Comparison of ENCODE assay signal across 10 cellular contexts in the genomic region with DNA sequence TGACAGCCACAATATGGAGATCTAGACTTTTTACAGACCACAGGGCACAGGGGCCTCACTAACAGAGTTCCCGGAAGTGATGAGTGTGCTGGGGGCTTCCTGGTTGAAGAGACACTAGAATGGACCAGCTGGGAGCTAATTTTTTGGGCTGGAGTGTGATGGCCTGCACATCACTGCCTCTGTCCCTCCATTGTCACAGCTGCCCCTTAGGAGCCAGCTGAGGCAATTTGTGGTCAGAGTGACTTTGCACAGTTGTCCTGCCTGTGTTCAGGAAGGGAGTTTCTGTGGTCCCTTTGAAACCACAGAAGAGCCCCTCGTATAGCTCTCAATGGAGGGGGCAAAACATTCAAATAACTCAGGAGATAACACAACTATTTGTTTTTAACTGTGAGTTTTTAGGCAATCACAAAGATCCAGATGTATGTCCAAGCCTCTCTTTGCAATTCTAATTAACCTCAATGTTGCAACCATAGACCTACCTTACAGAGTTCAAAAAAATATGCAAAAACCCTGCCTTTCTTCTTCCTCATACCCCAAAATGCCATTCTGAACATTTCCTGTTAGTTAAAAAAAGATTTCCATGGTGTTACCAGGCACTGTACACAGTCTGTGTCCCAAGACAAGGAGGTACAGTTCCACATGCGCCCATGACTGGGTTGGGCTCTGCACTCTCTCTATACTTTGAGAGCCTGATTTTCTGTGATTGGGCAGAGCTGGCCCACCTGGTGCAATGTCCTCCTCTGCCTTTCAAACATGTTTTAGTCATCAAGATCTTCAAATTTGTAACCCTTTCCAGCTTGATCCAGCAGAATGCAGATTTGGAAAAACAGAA. TPM values are rescaled to one million over a fixed set of nuclear protein-coding genes. Genes with fewer than 3 reads are reported as not detected.
DNase-seq lines count a peak whose midpoint lies in the region; ATAC-seq and TF ChIP-seq lines count a peak whose summit lies in the region.
"Had no signal": no experiment of that assay in that cellular context is flagged by ENCODE, and none has a peak within 500 bp of the region (broad histone marks: within the 10 kb centered on the region; RNA-seq: fewer than 3 reads in every experiment).

No MANE protein-coding gene starts in this region.

- H3K27ac Mint-ChIP-seq in CD14-positive monocyte: peak overlapping the region; percentile 91 to 99 (median 97)

- peak; percentile 18 for ATAC-seq in mucosa of descending colon
- ATAC-seq in GM19463 (IDR thresholded peaks at IDR 0.05; ENCODE audit: unreplicated experiment): no peak

- intact Hi-C loops in CD14-positive monocyte (cut with micrococcal nuclease): loop anchor here (2.0 to 10.0 kb wide), 6 partner anchors 25 to 120 kb away; partner anchors contain the start of gene USPL1 (in 1 of the 2)
- intact Hi-C loops in mucosa of descending colon (cut with DNase I, micrococcal nuclease): no loop called here
- intact Hi-C loops in tibial artery (cut with DNase I; ENCODE audit: low total_unique reads): no loop called here

- no peak overlapping the region for H3K27ac ChIP-seq in tibial artery

- peaks cover 12 to 16% (median 12%) of the 10 kb centered on the region in 3 donors for H3K27me3 Mint-ChIP-seq in CD14-positive monocyte (ENCODE audit: low read depth in 3 of 3)

- H3K27me3 ChIP-seq in tibial artery: no peaks in the 10 kb centered on the region

- H3K36me3 ChIP-seq in mucosa of descending colon (ENCODE audit: low read depth) (no peaks in the 10 kb centered on the region), tibial artery (no peaks in the 10 kb centered on the region)

- peaks cover 0 to 3% (median 0%) of the 10 kb centered on the region in 7 donors for H3K9me3 Mint-ChIP-seq in CD14-positive monocyte

- H3K4me1 Mint-ChIP-seq in CD14-positive monocyte: peaks cover 86% of the 10 kb centered on the region

- peaks cover 20 to 36% of the 10 kb centered on the region in 2 donors for H3K36me3 Mint-ChIP-seq in CD14-positive monocyte

- peak overlapping the region; percentile 82 to 92 for H3K4me3 Mint-ChIP-seq in CD14-positive monocyte

- H3K4me3 ChIP-seq in Jurkat, Clone E6-1 (ENCODE audit: low read length): peak overlapping the region; percentile 5; the same call in 1 of the 2 replicates
- H3K4me3 ChIP-seq in mucosa of descending colon (no peak overlapping the region), tibial artery (peak overlapping the region in 1 of 2 donors; percentile 9)

- DNase-seq in CD14-positive monocyte (ENCODE audit: low spot score) (peak; percentile 90), UCSD-AML1 (lab: John Stamatoyannopoulos, UW; ENCODE audit: unreplicated experiment) (peak; percentile 48), mucosa of descending colon (no peak), tibial artery (no peak), HCEC 1CT (no peak), NCI-H1417 treated with DMSO at 0.1 percent for 48 hours (lab: John Stamatoyannopoulos, UW) (no peak)
- DNase-seq in Jurkat, Clone E6-1 (ENCODE audit: low read depth, low spot score): no peak
- DNase-seq: DMS153, NCI-H2029 treated with DMSO at 0.1 percent for 48 hours had no signal

- H3K9me3 ChIP-seq in mucosa of descending colon: no peaks in the 10 kb centered on the region
- no peaks in the 10 kb centered on the region for H3K9me3 ChIP-seq in tibial artery

- TF ChIP-seq CTCF in CD14-positive monocyte (IDR thresholded peaks at IDR 0.05) (no peak), mucosa of descending colon (IDR thresholded peaks at IDR 0.05) (no peak), tibial artery (IDR thresholded peaks at IDR 0.05) (no peak)

- no peaks in the 10 kb centered on the region for H3K4me1 ChIP-seq in mucosa of descending colon (ENCODE audit: low read depth)
- peaks cover 0 to under 1% (median 0%) of the 10 kb centered on the region in 4 donors for H3K4me1 ChIP-seq in tibial artery

RNA-seq across cellular contexts. Expression of gene ALOX5AP, which starts 2.4 kb away (rescaled TPM):
- polyA plus RNA-seq in CD14-positive monocyte: 100 to 1,000 TPM; 220 to 269 TPM
- polyA plus RNA-seq in Jurkat, Clone E6-1 (2012; ENCODE audit: insufficient read depth, insufficient read length): 149 TPM
- total RNA-seq in mucosa of descending colon: 10 to 100 TPM in 2 of 3 donors, 1 to 10 TPM in 1; 5.1 to 13.8 (median 11.8) TPM

Comparison
In these comparisons a context has a peak if more than half of its experiments do, and no peak if none do; other contexts are left out.
1. DNase-seq: peak in CD14-positive monocyte (single experiment) and UCSD-AML1 (single experiment); none in Jurkat, Clone E6-1 (single experiment), mucosa of descending colon (0 of 3), tibial artery (0 of 2), HCEC 1CT (single experiment) and NCI-H1417 treated with DMSO at 0.1 percent for 48 hours (single experiment).
2. intact Hi-C loops: an anchor here in CD14-positive monocyte (2.0 to 10.0 kb wide); none called in mucosa of descending colon and tibial artery.